ENCODE assay signal across 18 cellular contexts in genomic region chr1:41884256-41885240, GRCh38. TPM values are rescaled to one million over a fixed set of nuclear protein-coding genes. Genes with fewer than 3 reads are reported as not detected.
DNase-seq lines count a peak whose midpoint lies in the region; ATAC-seq, FAIRE-seq and TF ChIP-seq lines count a peak whose summit lies in the region.
"Had no signal": no experiment of that assay in that cellular context is flagged by ENCODE, and none has a peak within 500 bp of the region (broad histone marks: within the 10 kb centered on the region; RNA-seq: fewer than 3 reads in every experiment).

No MANE protein-coding gene starts in this region.

- no peaks in the 10 kb centered on the region for H3K79me2 ChIP-seq in mesendoderm (ENCODE audit: control insufficient read depth, insufficient read depth, low read length)

- no peak overlapping the region for H3K56ac ChIP-seq in mesendoderm (ENCODE audit: low read length)

- no peak overlapping the region for H2AK5ac ChIP-seq in mesendoderm (ENCODE audit: low read length)

- no peak overlapping the region for H3K18ac ChIP-seq in mesendoderm (ENCODE audit: low read length)

- no peak overlapping the region for H3K4me2 ChIP-seq in mesendoderm (ENCODE audit: low read length)

- intact Hi-C loops in left ventricle myocardium superior (cut with micrococcal nuclease) (no loop called here), cardiac septum (cut with DNase I) (no loop called here), adrenal gland (cut with DNase I) (no loop called here)

- H2BK120ac ChIP-seq in mesendoderm (ENCODE audit: low read depth, low read length): no peak overlapping the region

- H3K79me1 ChIP-seq in mesendoderm (ENCODE audit: low read length): no peaks in the 10 kb centered on the region

- H3K36me3 ChIP-seq in bronchial epithelial cell (ENCODE audit: control insufficient read depth, insufficient read depth, low read length): no peaks in the 10 kb centered on the region
- no peaks in the 10 kb centered on the region for H3K36me3 ChIP-seq in mesendoderm (ENCODE audit: control insufficient read depth, insufficient read depth, low read length)
- no peaks in the 10 kb centered on the region for H3K36me3 ChIP-seq in adrenal gland (replicated peaks in 1 of 2)

- no peak for TF ChIP-seq CTCF in bronchial epithelial cell (IDR thresholded peaks at IDR 0.05; ENCODE audit: insufficient read depth, low read length, severe bottlenecking)
- no peak for TF ChIP-seq CTCF in adrenal gland (IDR thresholded peaks at IDR 0.05)

- H3K27me3 ChIP-seq in bronchial epithelial cell (ENCODE audit: control insufficient read depth, insufficient read depth, low read length): no peaks in the 10 kb centered on the region
- H3K27me3 ChIP-seq in mesendoderm (ENCODE audit: insufficient read depth, low read length, poor library complexity): no peaks in the 10 kb centered on the region
- H3K27me3 ChIP-seq in adrenal gland: no peaks in the 10 kb centered on the region

- no CpG with 5 or more reads among the region's 9 CpGs for WGBS in mesendoderm (ENCODE audit: extremely low coverage, insufficient coverage, low lambda C conversion rate)
- 81 to 88% (median 83%) methylated on average over 8 to 9 of the region's 9 CpGs for WGBS in adrenal gland, 4 donors

- TF ChIP-seq POLR2A in adrenal gland (IDR thresholded peaks at IDR 0.05): no peak

- no peak overlapping the region for H3K27ac ChIP-seq in mesendoderm (ENCODE audit: low read depth, low read length)
- no peak overlapping the region for H3K27ac ChIP-seq in adrenal gland
- H3K27ac ChIP-seq: C4-2B had no signal

- no peak overlapping the region for H2BK5ac ChIP-seq in mesendoderm (ENCODE audit: low read length)

- H3K4me3 ChIP-seq in bronchial epithelial cell (ENCODE audit: low read depth, low read length) (no peak overlapping the region), mesendoderm (ENCODE audit: low read length) (no peak overlapping the region), adrenal gland (no peak overlapping the region)

- H3K23ac ChIP-seq in mesendoderm (ENCODE audit: low read length): no peak overlapping the region

- no peaks in the 10 kb centered on the region for H3K9me3 ChIP-seq in adrenal gland (replicated peaks in 1 of 3)

- H3K4ac ChIP-seq in mesendoderm (ENCODE audit: low read depth, low read length): no peak overlapping the region

- peak; percentile 9 for ATAC-seq in left ventricle myocardium superior
- ATAC-seq in GM21423 (IDR thresholded peaks at IDR 0.05; ENCODE audit: unreplicated experiment): no peak
- ATAC-seq: HepG2 had no signal

- no peak overlapping the region for H4K8ac ChIP-seq in mesendoderm (ENCODE audit: low read depth, low read length)

- H3K4me1 ChIP-seq in mesendoderm (ENCODE audit: control insufficient read depth, low read depth, low read length): no peaks in the 10 kb centered on the region
- H3K4me1 ChIP-seq in adrenal gland (replicated peaks in 1 of 2): no peaks in the 10 kb centered on the region

- FAIRE-seq in bronchial epithelial cell (lab: Jason Lieb, UNC): peak; percentile 64
- FAIRE-seq: HepG2 had no signal

- H3K9ac ChIP-seq in mesendoderm (ENCODE audit: low read length): no peak overlapping the region

- no peak overlapping the region for H4K5ac ChIP-seq in mesendoderm (ENCODE audit: low read length)

- H2BK15ac ChIP-seq in mesendoderm (replicated peaks; ENCODE audit: low read depth): no peak overlapping the region

- DNase-seq in left ventricle myocardium superior: no peak
- DNase-seq in cardiac septum (ENCODE audit: low spot score): no peak
- DNase-seq in bronchial epithelial cell (ENCODE audit: low read depth): no peak
- peak; percentile 46 for DNase-seq in mesendoderm
- DNase-seq in adrenal gland: no peak
- DNase-seq in NCI-H1092 (lab: John Stamatoyannopoulos, UW): no peak
- no peak for DNase-seq in HPDE6-E6E7 (ENCODE audit: extremely low spot score)
- DNase-seq: H7, Kasumi-1, MM.1S, NCI-H1105 treated with DMSO at 0.1 percent for 48 hours, NCI-H187 treated with DMSO at 0.1 percent for 48 hours, NCI-H2171, NCI-H446, NCI-H748 treated with DMSO at 0.1 percent for 48 hours had no signal

RNA-seq across cellular contexts. Expression of gene HIVEP3, which starts 34.2 kb away (rescaled TPM):
- total RNA-seq in left ventricle myocardium superior (6.5 TPM), cardiac septum (3.7 TPM), bronchial epithelial cell (under 0.01 and 0.26 TPM in 2 replicates), adrenal gland (1 to 10 TPM; 3.6 to 7.7 (median 6.9) TPM)
- 1.1 TPM for polyA plus RNA-seq in mesendoderm (2013, experiment 1 of 2)
- 1.3 TPM for polyA plus RNA-seq in mesendoderm (2013, experiment 2 of 2)
- 1 to 10 TPM; 6.9 to 7.7 (median 7.6) TPM for polyA plus RNA-seq in adrenal gland
- total RNA-seq: HepG2 had no signal
